13 cellular contexts compared by ENCODE assay signal in genomic region chr11:118126082-118126838, GRCh38. TPM values are rescaled to one million over a fixed set of nuclear protein-coding genes. Genes with fewer than 3 reads are reported as not detected.
A peak's percentile ranks its signal among the peaks of the same experiment; 100 is the strongest.
DNase-seq lines count a peak whose midpoint lies in the region; ATAC-seq, FAIRE-seq and TF ChIP-seq lines count a peak whose summit lies in the region.
"Had no signal": no experiment of that assay in that cellular context is flagged by ENCODE, and none has a peak within 500 bp of the region (broad histone marks: within the 10 kb centered on the region; RNA-seq: fewer than 3 reads in every experiment).

No MANE protein-coding gene starts in this region.

- H2BK5ac ChIP-seq in mesendoderm (ENCODE audit: low read length): no peak overlapping the region

- H3K4ac ChIP-seq in mesendoderm (ENCODE audit: low read depth, low read length): no peak overlapping the region

- no peaks in the 10 kb centered on the region for H3K4me1 ChIP-seq in mesendoderm (ENCODE audit: control insufficient read depth, low read depth, low read length)

- no CpG with 5 or more reads among the region's 7 CpGs for WGBS in mesendoderm (ENCODE audit: extremely low coverage, insufficient coverage, low lambda C conversion rate)

- no peak overlapping the region for H3K27ac ChIP-seq in mesendoderm (ENCODE audit: low read depth, low read length)

- H4K5ac ChIP-seq in mesendoderm (ENCODE audit: low read length): no peak overlapping the region

- no peak overlapping the region for H3K56ac ChIP-seq in mesendoderm (ENCODE audit: low read length)

- DNase-seq in DMS53 (lab: John Stamatoyannopoulos, UW): peak; percentile 66
- DNase-seq in DMS53 treated with DMSO at 0.1 percent for 48 hours (lab: John Stamatoyannopoulos, UW; ENCODE audit: unreplicated experiment): no peak
- no peak for DNase-seq in H54 (ENCODE audit: insufficient read length, low spot score)
- DNase-seq in RKO (ENCODE audit: low spot score): peak; percentile 22
- peak; percentile 52 for DNase-seq in mesendoderm
- no peak for DNase-seq in Kasumi-1 (lab: John Stamatoyannopoulos, UW)
- no peak for DNase-seq in OCI-M2 (lab: John Stamatoyannopoulos, UW; ENCODE audit: unreplicated experiment)
- DNase-seq: activated CD4-positive, CD25-positive, alpha-beta regulatory T cell treated with anti-CD3 and anti-CD28 coated beads, Interleukin-2, amount 50 U/mL, for 72 hours; CD8-positive, alpha-beta memory T cell; T-cell had no signal

- no peak overlapping the region for H3K9ac ChIP-seq in mesendoderm (ENCODE audit: low read length)

- TF ChIP-seq POLR2A in H54 (IDR thresholded peaks at IDR 0.05; ENCODE audit: low read depth, low read length): peak; percentile 28; the same call in 1 of the 2 replicates

- no peak overlapping the region for H3K4me3 ChIP-seq in mesendoderm (ENCODE audit: low read length)

- no peaks in the 10 kb centered on the region for H3K36me3 ChIP-seq in mesendoderm (ENCODE audit: control insufficient read depth, insufficient read depth, low read length)

- H3K79me1 ChIP-seq in mesendoderm (ENCODE audit: low read length): no peaks in the 10 kb centered on the region

- ATAC-seq in HG03139 (IDR thresholded peaks at IDR 0.05; ENCODE audit: unreplicated experiment): no peak
- ATAC-seq: T-cell had no signal

- H3K4me2 ChIP-seq in mesendoderm (ENCODE audit: low read length): no peak overlapping the region

- no peak for FAIRE-seq in H54 (lab: Jason Lieb, UNC)
- FAIRE-seq: A204.1, astrocyte had no signal

- H2AK5ac ChIP-seq in mesendoderm (ENCODE audit: low read length): no peak overlapping the region

- H2BK120ac ChIP-seq in mesendoderm (ENCODE audit: low read depth, low read length): no peak overlapping the region

- no peak overlapping the region for H4K8ac ChIP-seq in mesendoderm (ENCODE audit: low read depth, low read length)

- H3K79me2 ChIP-seq in mesendoderm (ENCODE audit: control insufficient read depth, insufficient read depth, low read length): no peaks in the 10 kb centered on the region

- H3K27me3 ChIP-seq in mesendoderm (ENCODE audit: insufficient read depth, low read length, poor library complexity): no peaks in the 10 kb centered on the region

- H3K18ac ChIP-seq in mesendoderm (ENCODE audit: low read length): no peak overlapping the region

- H2BK15ac ChIP-seq in mesendoderm (replicated peaks; ENCODE audit: low read depth): no peak overlapping the region

- H3K23ac ChIP-seq in mesendoderm (ENCODE audit: low read length): no peak overlapping the region

RNA-seq across cellular contexts. Expression of gene SCN4B, which starts 26.4 kb away (rescaled TPM):
- polyA plus RNA-seq in mesendoderm (2013, experiment 1 of 2): 0.04 TPM
- 0.04 TPM for polyA plus RNA-seq in mesendoderm (2013, experiment 2 of 2)
- polyA plus RNA-seq: CD8-positive, alpha-beta memory T cell had no signal

RNA-seq across cellular contexts. Expression of gene SMIM35, which starts 39.5 kb away (rescaled TPM):
- not detected for polyA plus RNA-seq in mesendoderm (2013, experiment 1 of 2)
- not detected for polyA plus RNA-seq in mesendoderm (2013, experiment 2 of 2)

RNA-seq across cellular contexts. Expression of gene TMPRSS4, which starts 49.4 kb away (rescaled TPM):
- 0.21 TPM for polyA plus RNA-seq in mesendoderm (2013, experiment 1 of 2)
- polyA plus RNA-seq in mesendoderm (2013, experiment 2 of 2): 0.52 TPM
- polyA plus RNA-seq: CD8-positive, alpha-beta memory T cell had no signal

RNA-seq across cellular contexts. Expression of gene SCN2B, which starts 50.2 kb away (rescaled TPM):
- 0.01 TPM for polyA plus RNA-seq in mesendoderm (2013, experiment 1 of 2)
- 0.01 TPM for polyA plus RNA-seq in mesendoderm (2013, experiment 2 of 2)
- polyA plus RNA-seq: CD8-positive, alpha-beta memory T cell had no signal

Comparison
In these comparisons a context has a peak if more than half of its experiments do, and no peak if none do; other contexts are left out.
1. DNase-seq: peak in DMS53 (single experiment), RKO (single experiment) and mesendoderm (single experiment); none in DMS53 treated with DMSO at 0.1 percent for 48 hours (single experiment), H54 (single experiment), Kasumi-1 (0 of 2) and OCI-M2 (single experiment).